ENCODE assay signal across 1 cellular context in genomic region chr7:127651556-127652332, GRCh38.
TF ChIP-seq lines count a peak whose summit lies in the region.

SND1 (plus strand) TSS chr7:127652194; CDS start chr7:127652374, 180 bp downstream.

TF ChIP-seq in HepG2, 621 proteins besides CTCF, POLR2A, EP300 and RAD21 (continued from another document and continues in another):
- TF ChIP-seq ZBTB21 (CRISPR knock-in tag; IDR thresholded peaks at IDR 0.05), result peak; percentile 71
- TF ChIP-seq SMAD9 (CRISPR knock-in tag; IDR thresholded peaks at IDR 0.05), result no peak
- TF ChIP-seq ESRRA (CRISPR knock-in tag; IDR thresholded peaks at IDR 0.05; ENCODE audit: low read depth), result peak; percentile 31; the same call in 1 of the 2 replicates
- peak; percentile 79 for TF ChIP-seq TBX2 (CRISPR knock-in tag; IDR thresholded peaks at IDR 0.05; ENCODE audit: borderline replicate concordance)
- no peak for TF ChIP-seq U2AF1 (optimal IDR thresholded peaks at IDR 0.05; ENCODE audit: low read depth, low read length)
- TF ChIP-seq, protein P1, sequence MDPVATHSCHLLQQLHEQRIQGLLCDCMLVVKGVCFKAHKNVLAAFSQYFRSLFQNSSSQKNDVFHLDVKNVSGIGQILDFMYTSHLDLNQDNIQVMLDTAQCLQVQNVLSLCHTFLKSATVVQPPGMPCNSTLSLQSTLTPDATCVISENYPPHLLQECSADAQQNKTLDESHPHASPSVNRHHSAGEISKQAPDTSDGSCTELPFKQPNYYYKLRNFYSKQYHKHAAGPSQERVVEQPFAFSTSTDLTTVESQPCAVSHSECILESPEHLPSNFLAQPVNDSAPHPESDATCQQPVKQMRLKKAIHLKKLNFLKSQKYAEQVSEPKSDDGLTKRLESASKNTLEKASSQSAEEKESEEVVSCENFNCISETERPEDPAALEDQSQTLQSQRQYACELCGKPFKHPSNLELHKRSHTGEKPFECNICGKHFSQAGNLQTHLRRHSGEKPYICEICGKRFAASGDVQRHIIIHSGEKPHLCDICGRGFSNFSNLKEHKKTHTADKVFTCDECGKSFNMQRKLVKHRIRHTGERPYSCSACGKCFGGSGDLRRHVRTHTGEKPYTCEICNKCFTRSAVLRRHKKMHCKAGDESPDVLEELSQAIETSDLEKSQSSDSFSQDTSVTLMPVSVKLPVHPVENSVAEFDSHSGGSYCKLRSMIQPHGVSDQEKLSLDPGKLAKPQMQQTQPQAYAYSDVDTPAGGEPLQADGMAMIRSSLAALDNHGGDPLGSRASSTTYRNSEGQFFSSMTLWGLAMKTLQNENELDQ (CRISPR knock-in tag; IDR thresholded peaks at IDR 0.05; ENCODE audit: borderline replicate concordance), result no peak
- no peak for TF ChIP-seq PTBP1 (IDR thresholded peaks at IDR 0.05; ENCODE audit: low read depth, low read length, poor library complexity, severe bottlenecking)
- TF ChIP-seq ZNF383 (CRISPR knock-in tag; IDR thresholded peaks at IDR 0.05; ENCODE audit: borderline replicate concordance), result no peak
- TF ChIP-seq ATF4 (CRISPR knock-in tag; IDR thresholded peaks at IDR 0.05), result peak in 1 of 2 experiments; percentile 37; a peak in 2 of 4 replicates
- peak; percentile 35; the same call in 1 of the 2 replicates for TF ChIP-seq RXRB (CRISPR knock-in tag; IDR thresholded peaks at IDR 0.05; ENCODE audit: borderline replicate concordance)
- TF ChIP-seq CENPX (CRISPR knock-in tag; IDR thresholded peaks at IDR 0.05), result no peak
- TF ChIP-seq, protein P2, sequence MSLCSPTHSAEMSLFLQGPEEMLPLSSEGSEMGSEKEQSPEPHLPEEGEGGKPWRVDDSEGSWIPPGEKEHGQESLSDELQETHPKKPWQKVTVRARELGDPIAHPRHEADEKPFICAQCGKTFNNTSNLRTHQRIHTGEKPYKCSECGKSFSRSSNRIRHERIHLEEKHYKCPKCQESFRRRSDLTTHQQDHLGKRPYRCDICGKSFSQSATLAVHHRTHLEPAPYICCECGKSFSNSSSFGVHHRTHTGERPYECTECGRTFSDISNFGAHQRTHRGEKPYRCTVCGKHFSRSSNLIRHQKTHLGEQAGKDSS (CRISPR knock-in tag; IDR thresholded peaks at IDR 0.05; ENCODE audit: borderline replicate concordance, low read depth), result no peak; the same call in 1 of the 2 replicates
- TF ChIP-seq ZNF382 (CRISPR knock-in tag; IDR thresholded peaks at IDR 0.05; ENCODE audit: borderline replicate concordance), result no peak
- peak; percentile 87 for TF ChIP-seq PHF8 (CRISPR knock-in tag; IDR thresholded peaks at IDR 0.05)
- TF ChIP-seq, protein P3, sequence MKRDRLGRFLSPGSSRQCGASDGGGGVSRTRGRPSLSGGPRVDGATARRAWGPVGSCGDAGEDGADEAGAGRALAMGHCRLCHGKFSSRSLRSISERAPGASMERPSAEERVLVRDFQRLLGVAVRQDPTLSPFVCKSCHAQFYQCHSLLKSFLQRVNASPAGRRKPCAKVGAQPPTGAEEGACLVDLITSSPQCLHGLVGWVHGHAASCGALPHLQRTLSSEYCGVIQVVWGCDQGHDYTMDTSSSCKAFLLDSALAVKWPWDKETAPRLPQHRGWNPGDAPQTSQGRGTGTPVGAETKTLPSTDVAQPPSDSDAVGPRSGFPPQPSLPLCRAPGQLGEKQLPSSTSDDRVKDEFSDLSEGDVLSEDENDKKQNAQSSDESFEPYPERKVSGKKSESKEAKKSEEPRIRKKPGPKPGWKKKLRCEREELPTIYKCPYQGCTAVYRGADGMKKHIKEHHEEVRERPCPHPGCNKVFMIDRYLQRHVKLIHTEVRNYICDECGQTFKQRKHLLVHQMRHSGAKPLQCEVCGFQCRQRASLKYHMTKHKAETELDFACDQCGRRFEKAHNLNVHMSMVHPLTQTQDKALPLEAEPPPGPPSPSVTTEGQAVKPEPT (CRISPR knock-in tag; IDR thresholded peaks at IDR 0.05; ENCODE audit: low read depth), result no peak; the same call in 1 of the 2 replicates
- TF ChIP-seq FOXC1 (CRISPR knock-in tag; IDR thresholded peaks at IDR 0.05; ENCODE audit: borderline replicate concordance), result no peak; the same call in 1 of the 2 replicates
- peak; percentile 93; the same call in 1 of the 2 replicates for TF ChIP-seq ZNF772 (CRISPR knock-in tag; IDR thresholded peaks at IDR 0.05)
- TF ChIP-seq ZNF549 (CRISPR knock-in tag; IDR thresholded peaks at IDR 0.05), result no peak
- TF ChIP-seq TAF15 (IDR thresholded peaks at IDR 0.05; ENCODE audit: low read depth, low read length, poor library complexity, severe bottlenecking), result no peak
- no peak for TF ChIP-seq FOXA1 (IDR thresholded peaks at IDR 0.05)
- TF ChIP-seq FOXA1 (CRISPR knock-in tag; IDR thresholded peaks at IDR 0.05), result no peak
- peak; percentile 53; the same call in 1 of the 2 replicates for TF ChIP-seq ZNF788 (CRISPR knock-in tag; IDR thresholded peaks at IDR 0.05; ENCODE audit: borderline replicate concordance)
- no peak for TF ChIP-seq ATF7 (IDR thresholded peaks at IDR 0.05)
- TF ChIP-seq ATF7 (CRISPR knock-in tag; IDR thresholded peaks at IDR 0.05), result no peak; the same call in none of the 2 replicates
- TF ChIP-seq, protein P4, sequence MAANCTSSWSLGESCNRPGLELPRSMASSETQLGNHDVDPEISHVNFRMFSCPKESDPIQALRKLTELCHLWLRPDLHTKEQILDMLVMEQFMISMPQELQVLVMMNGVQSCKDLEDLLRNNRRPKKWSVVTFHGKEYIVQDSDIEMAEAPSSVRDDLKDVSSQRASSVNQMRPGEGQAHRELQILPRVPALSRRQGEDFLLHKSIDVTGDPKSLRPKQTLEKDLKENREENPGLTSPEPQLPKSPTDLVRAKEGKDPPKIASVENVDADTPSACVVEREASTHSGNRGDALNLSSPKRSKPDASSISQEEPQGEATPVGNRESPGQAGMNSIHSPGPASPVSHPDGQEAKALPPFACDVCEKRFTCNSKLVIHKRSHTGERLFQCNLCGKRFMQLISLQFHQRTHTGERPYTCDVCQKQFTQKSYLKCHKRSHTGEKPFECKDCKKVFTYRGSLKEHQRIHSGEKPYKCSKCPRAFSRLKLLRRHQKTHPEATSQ (CRISPR knock-in tag; IDR thresholded peaks at IDR 0.05; ENCODE audit: borderline replicate concordance), result no peak
- peak; percentile 87 for TF ChIP-seq HNRNPLL (IDR thresholded peaks at IDR 0.05; ENCODE audit: low read depth, low read length, poor library complexity, severe bottlenecking)
- no peak for TF ChIP-seq CHD4 (IDR thresholded peaks at IDR 0.05; ENCODE audit: borderline replicate concordance, low read length)
- TF ChIP-seq ZNF329 (CRISPR knock-in tag; IDR thresholded peaks at IDR 0.05; ENCODE audit: low read depth), result peak; percentile 49; the same call in 1 of the 2 replicates
- no peak for TF ChIP-seq NR3C1 (CRISPR knock-in tag; IDR thresholded peaks at IDR 0.05)
- TF ChIP-seq, protein P5, sequence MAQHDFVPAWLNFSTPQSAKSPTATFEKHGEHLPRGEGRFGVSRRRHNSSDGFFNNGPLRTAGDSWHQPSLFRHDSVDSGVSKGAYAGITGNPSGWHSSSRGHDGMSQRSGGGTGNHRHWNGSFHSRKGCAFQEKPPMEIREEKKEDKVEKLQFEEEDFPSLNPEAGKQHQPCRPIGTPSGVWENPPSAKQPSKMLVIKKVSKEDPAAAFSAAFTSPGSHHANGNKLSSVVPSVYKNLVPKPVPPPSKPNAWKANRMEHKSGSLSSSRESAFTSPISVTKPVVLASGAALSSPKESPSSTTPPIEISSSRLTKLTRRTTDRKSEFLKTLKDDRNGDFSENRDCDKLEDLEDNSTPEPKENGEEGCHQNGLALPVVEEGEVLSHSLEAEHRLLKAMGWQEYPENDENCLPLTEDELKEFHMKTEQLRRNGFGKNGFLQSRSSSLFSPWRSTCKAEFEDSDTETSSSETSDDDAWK (CRISPR knock-in tag; IDR thresholded peaks at IDR 0.05), result no peak
- TF ChIP-seq ZNF7 (CRISPR knock-in tag; IDR thresholded peaks at IDR 0.05), result no peak
- TF ChIP-seq KLF11 (CRISPR knock-in tag; IDR thresholded peaks at IDR 0.05), result peak; percentile 48; the same call in 1 of the 2 replicates
- no peak for TF ChIP-seq ADNP (CRISPR knock-in tag; IDR thresholded peaks at IDR 0.05)
- 0 out of 2 replicates have a peak, but pooled peaks have one; percentile 12 for TF ChIP-seq ZSCAN30 (CRISPR knock-in tag; IDR thresholded peaks at IDR 0.05)
- no peak; the same call in 1 of the 2 replicates for TF ChIP-seq ZBTB25 (CRISPR knock-in tag; IDR thresholded peaks at IDR 0.05)
- TF ChIP-seq NR2F1 (CRISPR knock-in tag; IDR thresholded peaks at IDR 0.05), result peak; percentile 52 to 57; a peak in 1 of 4 replicates
- peak; percentile 81 for TF ChIP-seq ZNF331 (CRISPR knock-in tag; IDR thresholded peaks at IDR 0.05)
- TF ChIP-seq NFIB (CRISPR knock-in tag; IDR thresholded peaks at IDR 0.05; ENCODE audit: borderline replicate concordance), result no peak
- TF ChIP-seq ARNT2 (CRISPR knock-in tag; IDR thresholded peaks at IDR 0.05; ENCODE audit: low read depth), result 0 out of 2 replicates have a peak, but pooled peaks have one; percentile 50
- TF ChIP-seq FOXJ3 (CRISPR knock-in tag; IDR thresholded peaks at IDR 0.05; ENCODE audit: borderline replicate concordance), result peak; percentile 18; the same call in 1 of the 2 replicates
- TF ChIP-seq, protein P6, sequence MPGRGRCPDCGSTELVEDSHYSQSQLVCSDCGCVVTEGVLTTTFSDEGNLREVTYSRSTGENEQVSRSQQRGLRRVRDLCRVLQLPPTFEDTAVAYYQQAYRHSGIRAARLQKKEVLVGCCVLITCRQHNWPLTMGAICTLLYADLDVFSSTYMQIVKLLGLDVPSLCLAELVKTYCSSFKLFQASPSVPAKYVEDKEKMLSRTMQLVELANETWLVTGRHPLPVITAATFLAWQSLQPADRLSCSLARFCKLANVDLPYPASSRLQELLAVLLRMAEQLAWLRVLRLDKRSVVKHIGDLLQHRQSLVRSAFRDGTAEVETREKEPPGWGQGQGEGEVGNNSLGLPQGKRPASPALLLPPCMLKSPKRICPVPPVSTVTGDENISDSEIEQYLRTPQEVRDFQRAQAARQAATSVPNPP (CRISPR knock-in tag; IDR thresholded peaks at IDR 0.05), result no peak
- TF ChIP-seq, protein P7, sequence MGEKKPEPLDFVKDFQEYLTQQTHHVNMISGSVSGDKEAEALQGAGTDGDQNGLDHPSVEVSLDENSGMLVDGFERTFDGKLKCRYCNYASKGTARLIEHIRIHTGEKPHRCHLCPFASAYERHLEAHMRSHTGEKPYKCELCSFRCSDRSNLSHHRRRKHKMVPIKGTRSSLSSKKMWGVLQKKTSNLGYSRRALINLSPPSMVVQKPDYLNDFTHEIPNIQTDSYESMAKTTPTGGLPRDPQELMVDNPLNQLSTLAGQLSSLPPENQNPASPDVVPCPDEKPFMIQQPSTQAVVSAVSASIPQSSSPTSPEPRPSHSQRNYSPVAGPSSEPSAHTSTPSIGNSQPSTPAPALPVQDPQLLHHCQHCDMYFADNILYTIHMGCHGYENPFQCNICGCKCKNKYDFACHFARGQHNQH (CRISPR knock-in tag; IDR thresholded peaks at IDR 0.05), result peak; percentile 41; the same call in 1 of the 2 replicates
- TF ChIP-seq ARID3A (IDR thresholded peaks at IDR 0.05; ENCODE audit: low read depth, low read length), result no peak
- TF ChIP-seq, protein P8, sequence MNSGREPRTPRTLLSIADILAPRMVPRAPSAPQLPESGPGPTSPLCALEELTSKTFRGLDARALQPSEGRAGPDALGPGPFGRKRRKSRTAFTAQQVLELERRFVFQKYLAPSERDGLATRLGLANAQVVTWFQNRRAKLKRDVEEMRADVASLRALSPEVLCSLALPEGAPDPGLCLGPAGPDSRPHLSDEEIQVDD (CRISPR knock-in tag; IDR thresholded peaks at IDR 0.05; ENCODE audit: borderline replicate concordance), result peak; percentile 35; the same call in 1 of the 2 replicates
- TF ChIP-seq HNRNPL (IDR thresholded peaks at IDR 0.05; ENCODE audit: low read depth, low read length), result 0 out of 2 replicates have a peak, but pooled peaks have one; percentile 38
- TF ChIP-seq MATR3 (CRISPR knock-in tag; IDR thresholded peaks at IDR 0.05), result no peak
- TF ChIP-seq, protein P9, sequence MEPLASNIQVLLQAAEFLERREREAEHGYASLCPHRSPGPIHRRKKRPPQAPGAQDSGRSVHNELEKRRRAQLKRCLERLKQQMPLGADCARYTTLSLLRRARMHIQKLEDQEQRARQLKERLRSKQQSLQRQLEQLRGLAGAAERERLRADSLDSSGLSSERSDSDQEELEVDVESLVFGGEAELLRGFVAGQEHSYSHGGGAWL (CRISPR knock-in tag; IDR thresholded peaks at IDR 0.05), result peak; percentile 3; the same call in 1 of the 2 replicates
- TF ChIP-seq JUNB (CRISPR knock-in tag; IDR thresholded peaks at IDR 0.05; ENCODE audit: borderline replicate concordance), result no peak
- TF ChIP-seq ZNF605 (CRISPR knock-in tag; IDR thresholded peaks at IDR 0.05), result peak; percentile 62; the same call in 1 of the 2 replicates
- TF ChIP-seq STAT5B (CRISPR knock-in tag; IDR thresholded peaks at IDR 0.05), result no peak
- TF ChIP-seq SOX13 (IDR thresholded peaks at IDR 0.05), result no peak
- TF ChIP-seq SOX13 (CRISPR knock-in tag; conservative IDR thresholded peaks at IDR 0.05 in 1 of 2, IDR thresholded peaks at IDR 0.05 in 1 of 2), result peak in 1 of 2 experiments; percentile 21; a peak in 1 of 4 replicates
- TF ChIP-seq FOXA3 (CRISPR knock-in tag; IDR thresholded peaks at IDR 0.05), result peak; percentile 42; the same call in 1 of the 2 replicates
